Comparison of ENCODE assay signal across 19 cellular contexts in the genomic region with DNA sequence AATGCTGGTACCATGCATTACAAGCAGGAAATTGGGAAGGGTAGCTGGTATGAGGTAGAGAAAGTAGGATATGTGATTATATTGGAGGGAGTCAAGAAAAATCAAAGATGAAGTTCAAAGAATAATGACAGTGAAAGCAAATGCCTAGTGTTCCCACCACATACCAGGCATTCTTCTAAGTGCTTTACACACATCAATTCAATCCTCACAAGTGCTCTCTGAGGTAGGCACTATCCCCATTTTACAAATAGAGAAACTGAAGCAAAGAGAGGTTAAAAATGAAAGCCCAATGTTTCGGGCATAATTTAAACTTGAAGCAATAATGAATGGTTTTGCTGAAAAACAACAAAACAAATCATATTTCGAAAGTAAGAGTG. TPM values are rescaled to one million over a fixed set of nuclear protein-coding genes. Genes with fewer than 3 reads are reported as not detected.
"Had no signal": no experiment of that assay in that cellular context is flagged by ENCODE, and none has a peak within 500 bp of the region (broad histone marks: within the 10 kb centered on the region; RNA-seq: fewer than 3 reads in every experiment).

No MANE protein-coding gene starts in this region.

- FAIRE-seq: pancreas, urothelium cell line had no signal

- ATAC-seq: pancreas had no signal

- H3K27ac ChIP-seq: colonic mucosa, left ventricle myocardium inferior, lower lobe of right lung, pancreas, suprapubic skin, thyroid gland had no signal

- H3K4me2 ChIP-seq: smooth muscle cell had no signal

- H3K4me3 ChIP-seq: colonic mucosa, left ventricle myocardium inferior, lower lobe of right lung, pancreas, smooth muscle cell, suprapubic skin, thyroid gland had no signal

- H3K4me1 ChIP-seq: colonic mucosa, lower lobe of right lung, pancreas, suprapubic skin, thyroid gland had no signal

- H3K27me3 ChIP-seq: colonic mucosa, foreskin keratinocyte, pancreas, suprapubic skin, thyroid gland had no signal

- DNase-seq: colonic mucosa; dermis blood vessel endothelial cell; erythroblast; hippocampal formation; islet precursor cell; left ventricle myocardium inferior; lower lobe of right lung; mesenchymal stem cell; naive B cell; occipital lobe; pancreas; right cardiac atrium; stimulated activated CD4-positive, alpha-beta T cell treated with anti-CD3 and anti-CD28 coated beads, Interleukin-2, amount 100 ng/mL, for 48 hours; stimulated activated naive CD4-positive, alpha-beta T cell treated with Interleukin-2 at 50 U/mL for 16 hours; thyroid gland had no signal

- H3K9me3 ChIP-seq: colonic mucosa, left ventricle myocardium inferior, lower lobe of right lung, pancreas, suprapubic skin, thyroid gland had no signal

- H3K36me3 ChIP-seq: colonic mucosa, left ventricle myocardium inferior, lower lobe of right lung, pancreas, suprapubic skin, thyroid gland had no signal

RNA-seq across cellular contexts. Expression of a gene that starts 40.1 kb away (rescaled TPM):
- total RNA-seq: dermis blood vessel endothelial cell, occipital lobe had no signal
